ENCODE assay signal across 8 cellular contexts in genomic region chr19:7596191-7596937, GRCh38. TPM values are rescaled to one million over a fixed set of nuclear protein-coding genes. Genes with fewer than 3 reads are reported as not detected.
DNase-seq lines count a peak whose midpoint lies in the region; ATAC-seq lines count a peak whose summit lies in the region.

No MANE protein-coding gene starts in this region.

- peak overlapping the region; percentile 65 for H3K4me3 ChIP-seq in iPS-18c (ENCODE audit: insufficient read depth, low read depth, low read length)

- H3K36me3 Mint-ChIP-seq in T-helper 2 cell treated with Interferon-gamma antibody and Interleukin-4, amounts not matched to agents 5 μg/mL and 100 μg/mL, for 36 hours (ENCODE audit: low read depth): no peaks in the 10 kb centered on the region
- no peaks in the 10 kb centered on the region for H3K36me3 Mint-ChIP-seq in T-cell
- peaks cover 2 to 10% of the 10 kb centered on the region in 2 donors for H3K36me3 Mint-ChIP-seq in stimulated activated naive B cell treated with anti-CD40 and anti-IgM and Interleukin-4, amounts not matched to agents 10 μg/mL and 1 μg/mL and 100 μg/mL, for 72 hours

- no peaks in the 10 kb centered on the region for H3K9me3 ChIP-seq in iPS-18c (ENCODE audit: control insufficient read depth, insufficient read depth, low read length)

- CTCF ChIA-PET in T-cell (lab: Charles Lee): interaction anchor here in 1 of 2 donors (0.5 kb wide), 1 partner anchor 18 kb away, joined by 6 read pairs; no protein-coding TSS in a partner anchor

- POLR2A ChIA-PET in T-cell (lab: Charles Lee): no interaction called here

- ATAC-seq in T-cell (replicated peaks in 1 of 4) (peak in 2 of 4 experiments; percentile 5 to 18), HG02970 (IDR thresholded peaks at IDR 0.05; ENCODE audit: low FRiP score, unreplicated experiment) (no peak)
- no peak for ATAC-seq in stimulated activated naive B cell treated with anti-CD40 and anti-IgM and Interleukin-4, amounts not matched to agents 10 μg/mL and 1 μg/mL and 100 μg/mL, for 72 hours (replicated peaks)

- H3K9me3 Mint-ChIP-seq in T-helper 2 cell treated with Interferon-gamma antibody and Interleukin-4, amounts not matched to agents 5 μg/mL and 100 μg/mL, for 36 hours: no peaks in the 10 kb centered on the region
- no peaks in the 10 kb centered on the region for H3K9me3 Mint-ChIP-seq in T-cell
- H3K9me3 Mint-ChIP-seq in stimulated activated naive B cell treated with anti-CD40 and anti-IgM and Interleukin-4, amounts not matched to agents 10 μg/mL and 1 μg/mL and 100 μg/mL, for 72 hours: peaks cover 2 to 4% of the 10 kb centered on the region in 2 donors

- H3K27ac Mint-ChIP-seq in T-helper 2 cell treated with Interferon-gamma antibody and Interleukin-4, amounts not matched to agents 5 μg/mL and 100 μg/mL, for 36 hours: no peak overlapping the region
- no peak overlapping the region for H3K27ac Mint-ChIP-seq in T-cell
- H3K27ac Mint-ChIP-seq in stimulated activated naive B cell treated with anti-CD40 and anti-IgM and Interleukin-4, amounts not matched to agents 10 μg/mL and 1 μg/mL and 100 μg/mL, for 72 hours: peak overlapping the region; percentile 71

- peaks cover 40% of the 10 kb centered on the region for H3K27me3 Mint-ChIP-seq in T-helper 2 cell treated with Interferon-gamma antibody and Interleukin-4, amounts not matched to agents 5 μg/mL and 100 μg/mL, for 36 hours (ENCODE audit: low read depth)
- peaks cover 37 to 48% of the 10 kb centered on the region in 2 donors for H3K27me3 Mint-ChIP-seq in T-cell
- H3K27me3 Mint-ChIP-seq in stimulated activated naive B cell treated with anti-CD40 and anti-IgM and Interleukin-4, amounts not matched to agents 10 μg/mL and 1 μg/mL and 100 μg/mL, for 72 hours: peaks cover 54 to 60% of the 10 kb centered on the region in 2 donors

- H3K4me1 Mint-ChIP-seq in T-helper 2 cell treated with Interferon-gamma antibody and Interleukin-4, amounts not matched to agents 5 μg/mL and 100 μg/mL, for 36 hours (ENCODE audit: low read depth): peaks cover 2% of the 10 kb centered on the region
- peaks cover 5 to 7% (median 6%) of the 10 kb centered on the region in 3 donors for H3K4me1 Mint-ChIP-seq in T-cell
- peaks cover 7% of the 10 kb centered on the region in 2 donors for H3K4me1 Mint-ChIP-seq in stimulated activated naive B cell treated with anti-CD40 and anti-IgM and Interleukin-4, amounts not matched to agents 10 μg/mL and 1 μg/mL and 100 μg/mL, for 72 hours

- peak overlapping the region; percentile 29 for H3K4me3 Mint-ChIP-seq in T-helper 2 cell treated with Interferon-gamma antibody and Interleukin-4, amounts not matched to agents 5 μg/mL and 100 μg/mL, for 36 hours
- peak overlapping the region; percentile 56 to 74 (median 61) for H3K4me3 Mint-ChIP-seq in T-cell
- H3K4me3 Mint-ChIP-seq in stimulated activated naive B cell treated with anti-CD40 and anti-IgM and Interleukin-4, amounts not matched to agents 10 μg/mL and 1 μg/mL and 100 μg/mL, for 72 hours: peak overlapping the region; percentile 81 to 85

- DNase-seq in T-helper 2 cell treated with Interferon-gamma antibody and Interleukin-4, amounts not matched to agents 5 μg/mL and 100 μg/mL, for 36 hours (ENCODE audit: low spot score): no peak
- DNase-seq in T-helper 2 cell (no peak), T-cell (no peak), cortex of kidney (lab: John Stamatoyannopoulos, UW) (no peak), NCI-H1092 treated with DMSO at 0.1 percent for 48 hours (lab: John Stamatoyannopoulos, UW) (no peak)
- DNase-seq in stimulated activated naive B cell treated with anti-CD40 and anti-IgM and Interleukin-4, amounts not matched to agents 10 μg/mL and 1 μg/mL and 100 μg/mL, for 72 hours: no peak

RNA-seq across cellular contexts. Expression of gene CAMSAP3, which starts 0.7 kb away (rescaled TPM):
- 1 to 10 TPM in 2 of 5 donors, under 1 TPM in 3; 0.47 to 1.3 (median 0.51) TPM for total RNA-seq in T-cell

RNA-seq across cellular contexts. Expression of gene XAB2, which starts 33.0 kb away (rescaled TPM):
- total RNA-seq in T-cell: 10 to 100 TPM; 59.9 to 82.6 (median 78.1) TPM

RNA-seq across cellular contexts. Expression of gene PET100, which starts 33.2 kb away (rescaled TPM):
- 100 to 1,000 TPM; 105 to 139 (median 110) TPM for total RNA-seq in T-cell

RNA-seq across cellular contexts. Expression of gene PCP2, which starts 37.2 kb away (rescaled TPM):
- 1 to 10 TPM; 1.6 to 8.9 (median 5.9) TPM for total RNA-seq in T-cell

RNA-seq across cellular contexts. Expression of gene STXBP2, which starts 40.5 kb away (rescaled TPM):
- 100 to 1,000 TPM; 185 to 229 (median 228) TPM for total RNA-seq in T-cell

Comparison
In these comparisons a context has a peak if more than half of its experiments do, and no peak if none do; other contexts are left out.
1. H3K4me3 Mint-ChIP-seq: peak in every context shown above with its lines; median percentile 83 in stimulated activated naive B cell treated with anti-CD40 and anti-IgM and Interleukin-4, amounts not matched to agents 10 μg/mL and 1 μg/mL and 100 μg/mL, for 72 hours; 61 in T-cell; 29 in T-helper 2 cell treated with Interferon-gamma antibody and Interleukin-4, amounts not matched to agents 5 μg/mL and 100 μg/mL, for 36 hours.